In genomic region chr10:11729790-11730315, GRCh38 we compare ENCODE assay signal across 21 cellular contexts. TPM values are rescaled to one million over a fixed set of nuclear protein-coding genes. Genes with fewer than 3 reads are reported as not detected.
"Had no signal": no experiment of that assay in that cellular context is flagged by ENCODE, and none has a peak within 500 bp of the region (broad histone marks: within the 10 kb centered on the region; RNA-seq: fewer than 3 reads in every experiment).

No MANE protein-coding gene starts in this region.

- H3K9me3 ChIP-seq: SK-N-SH had no signal

- DNase-seq: Kasumi-1, MM.1S, NCI-H1092 treated with DMSO at 0.1 percent for 48 hours, NCI-H1436, NCI-H187, NCI-H2029, NCI-H2081 treated with DMSO at 0.1 percent for 48 hours, NCI-H2171, NCI-H226, NCI-H446, NCI-H510A, NCI-H524 treated with DMSO at 0.1 percent for 48 hours, NCI-H69, NCI-H774, RPMI8226, SHP77, SK-N-SH had no signal

- H3K4me2 ChIP-seq: KMS-11, SK-N-SH had no signal

- H3K4me3 ChIP-seq: K562 had no signal

- H3K9ac ChIP-seq: KMS-11, SK-N-SH had no signal

- H3K27ac ChIP-seq: KMS-11 had no signal

- ATAC-seq: K562 had no signal

- H3K27ac Mint-ChIP-seq: IgD-negative memory B cell had no signal

RNA-seq across cellular contexts. Expression of gene ECHDC3, which starts 12.3 kb away (rescaled TPM):
- total RNA-seq: M059J had no signal
